In genomic region chr1:30708361-30708728, GRCh38 we compare ENCODE assay signal across 12 cellular contexts. TPM values are rescaled to one million over a fixed set of nuclear protein-coding genes. Genes with fewer than 3 reads are reported as not detected.
DNase-seq lines count a peak whose midpoint lies in the region; ATAC-seq and TF ChIP-seq lines count a peak whose summit lies in the region.
"Had no signal": no experiment of that assay in that cellular context is flagged by ENCODE, and none has a peak within 500 bp of the region (broad histone marks: within the 10 kb centered on the region; RNA-seq: fewer than 3 reads in every experiment).

No MANE protein-coding gene starts in this region.

- TF ChIP-seq RAD21 in IMR-90 (IDR thresholded peaks at IDR 0.05; ENCODE audit: low read length), result no peak

- no peak overlapping the region for H2BK15ac ChIP-seq in IMR-90 (ENCODE audit: low read depth, low read length)

- H3K79me1 ChIP-seq in IMR-90 (ENCODE audit: low read depth in 1 of 2, low read length in 2 of 2), result no peaks in the 10 kb centered on the region

- no peaks in the 10 kb centered on the region for H3K9me3 Mint-ChIP-seq in activated T-helper 17 cell treated with anti-CD3 and anti-CD28 coated beads, Interleukin-2, amount 50 U/mL, for 72 hours

- intact Hi-C loops in IMR-90 (cut with micrococcal nuclease), result loop anchor here (1.0 to 10.0 kb wide), 7 partner anchors 328 to 1822 kb away; partner anchors contain the start of gene PTPRU

- no peak overlapping the region for H4K5ac ChIP-seq in IMR-90 (ENCODE audit: low read depth, low read length)

- H3K14ac ChIP-seq in IMR-90 (replicated peaks; ENCODE audit: low read depth, low read length), result no peak overlapping the region

- no peak overlapping the region for H3K18ac ChIP-seq in IMR-90 (ENCODE audit: low read depth, low read length)

- ATAC-seq in IMR-90 (ENCODE audit: low read depth), result no peak
- peak; percentile 3 for ATAC-seq in activated T-helper 17 cell treated with anti-CD3 and anti-CD28 coated beads, Interleukin-2, amount 50 U/mL, for 72 hours (replicated peaks)
- ATAC-seq in HG03135 (IDR thresholded peaks at IDR 0.05; ENCODE audit: unreplicated experiment), result no peak
- no peak for ATAC-seq in HG02981 (IDR thresholded peaks at IDR 0.05; ENCODE audit: unreplicated experiment)

- 78% methylated on average over 3 of the region's 8 CpGs; no CpG with 5 or more reads in 1 of the 2 experiments for WGBS in IMR-90 (ENCODE audit: extremely low coverage in 2 of 2, insufficient read length in 1 of 2), 2 experiments

- H3K27me3 Mint-ChIP-seq in activated T-helper 17 cell treated with anti-CD3 and anti-CD28 coated beads, Interleukin-2, amount 50 U/mL, for 72 hours, result peaks cover 12% of the 10 kb centered on the region

- H3K4me3 ChIP-seq in IMR-90 (ENCODE audit: insufficient read depth, low read depth, low read length), result no peak overlapping the region
- H3K4me3 ChIP-seq: BLaER1 treated with 17β-estradiol and CSF1 and Interleukin-3, amounts not matched to agents 10 nM and 100 nM had no signal

- POLR2A ChIA-PET in IMR-90 (lab: Charles Lee; ENCODE audit: unreplicated experiment), result no interaction called here

- no peaks in the 10 kb centered on the region for H3K4me1 Mint-ChIP-seq in activated T-helper 17 cell treated with anti-CD3 and anti-CD28 coated beads, Interleukin-2, amount 50 U/mL, for 72 hours

- TF ChIP-seq CTCF in IMR-90 (conservative IDR thresholded peaks at IDR 0.05; ENCODE audit: low read depth, low read length), result no peak

- no peak overlapping the region for H3K9ac ChIP-seq in IMR-90 (ENCODE audit: low read depth, low read length)
- H3K9ac ChIP-seq: BLaER1 treated with 17β-estradiol and CSF1 and Interleukin-3, amounts not matched to agents 10 nM and 100 nM had no signal

- no peaks in the 10 kb centered on the region for H4K20me1 ChIP-seq in IMR-90 (ENCODE audit: insufficient read depth, low read length)
- H4K20me1 ChIP-seq: BLaER1 treated with 17β-estradiol and CSF1 and Interleukin-3, amounts not matched to agents 10 nM and 100 nM had no signal

- H3K56ac ChIP-seq in IMR-90 (ENCODE audit: extremely low read depth, insufficient read depth, low read length), result no peak overlapping the region

- no peak overlapping the region for H3K4ac ChIP-seq in IMR-90 (ENCODE audit: low read depth, low read length)

- no peaks in the 10 kb centered on the region for H3K4me1 ChIP-seq in IMR-90 (ENCODE audit: control insufficient read depth, insufficient read depth, low read length)
- H3K4me1 ChIP-seq: Caco-2 had no signal

- H2AK9ac ChIP-seq in IMR-90 (replicated peaks; ENCODE audit: low read depth, low read length, poor library complexity), result no peak overlapping the region

- H3K23ac ChIP-seq in IMR-90 (ENCODE audit: low read depth, low read length), result no peak overlapping the region

- H3K36me3 ChIP-seq in IMR-90 (ENCODE audit: control insufficient read depth, insufficient read depth, low read length), result no peaks in the 10 kb centered on the region
- H3K36me3 ChIP-seq: BLaER1 treated with 17β-estradiol and CSF1 and Interleukin-3, amounts not matched to agents 10 nM and 100 nM had no signal

- DNase-seq in Daoy (ENCODE audit: low read depth) (peak; percentile 27), IMR-90 (no peak), DMS79 (lab: John Stamatoyannopoulos, UW) (no peak), ACHN (no peak)

- no peaks in the 10 kb centered on the region for H3K9me1 ChIP-seq in IMR-90 (ENCODE audit: insufficient read depth, low read length)

- no peak overlapping the region for H3K27ac Mint-ChIP-seq in activated T-helper 17 cell treated with anti-CD3 and anti-CD28 coated beads, Interleukin-2, amount 50 U/mL, for 72 hours

- no peak for TF ChIP-seq POLR2A in IMR-90 (IDR thresholded peaks at IDR 0.05; ENCODE audit: low read depth, low read length)

- CTCF ChIA-PET in IMR-90 (lab: Yijun Ruan, JAX), result interaction anchor here (1.0 to 2.4 kb wide), 3 partner anchors 22 to 1478 kb away, joined by 3 to 10 read pairs (median 3); partner anchors contain the start of gene MECR

- no peaks in the 10 kb centered on the region for H3K36me3 Mint-ChIP-seq in activated T-helper 17 cell treated with anti-CD3 and anti-CD28 coated beads, Interleukin-2, amount 50 U/mL, for 72 hours (ENCODE audit: low read depth)

- no peak overlapping the region for H3K4me3 Mint-ChIP-seq in activated T-helper 17 cell treated with anti-CD3 and anti-CD28 coated beads, Interleukin-2, amount 50 U/mL, for 72 hours

- H3K4me2 ChIP-seq in IMR-90 (ENCODE audit: low read depth, low read length), result no peak overlapping the region

- H4K91ac ChIP-seq in IMR-90 (ENCODE audit: insufficient read depth, low read depth, low read length), result no peak overlapping the region

- H3K9me3 ChIP-seq in IMR-90 (ENCODE audit: control insufficient read depth, insufficient read depth, low read length), result no peaks in the 10 kb centered on the region
- H3K9me3 ChIP-seq: BLaER1 treated with 17β-estradiol and CSF1 and Interleukin-3, amounts not matched to agents 10 nM and 100 nM; Caco-2 had no signal

- H3K27me3 ChIP-seq in IMR-90 (ENCODE audit: control insufficient read depth, insufficient read depth, low read length), result peaks cover 47% of the 10 kb centered on the region

- H4K8ac ChIP-seq in IMR-90 (ENCODE audit: low read depth in 2 of 2, low read length in 2 of 2), result no peak overlapping the region

- H2AFZ ChIP-seq in IMR-90 (replicated peaks; ENCODE audit: low read length, poor library complexity), result no peak overlapping the region

- no TSS peak for BruUV-seq in IMR-90 (replicated peaks; lab: Mats Ljungman, UMichigan)

- in situ Hi-C loops in IMR-90 (cut with MboI; ENCODE audit: low sequenced_read_pairs), result loop anchor here (10.0 kb wide), 2 partner anchors 1004 to 1814 kb away; no protein-coding TSS in a partner anchor
- in situ Hi-C loops in ACHN (cut with HindIII; ENCODE audit: low pct_ligation_motif_present, low pct_unique_long_range_greater_than_20kb, low sequenced_read_pairs), result no loop called here

- dilution Hi-C loops in IMR-90 (cut with HindIII; ENCODE audit: low sequenced_read_pairs, unreplicated experiment), result no loop called here

- no peak overlapping the region for H2AK5ac ChIP-seq in IMR-90 (ENCODE audit: low read depth, low read length)

- no peak overlapping the region for H3K27ac ChIP-seq in IMR-90 (ENCODE audit: insufficient read depth, low read length)
- H3K27ac ChIP-seq: BLaER1 treated with 17β-estradiol and CSF1 and Interleukin-3, amounts not matched to agents 10 nM and 100 nM had no signal

- no peak overlapping the region for H2BK20ac ChIP-seq in IMR-90 (ENCODE audit: low read depth, low read length)

- H2BK120ac ChIP-seq in IMR-90 (ENCODE audit: low read depth, low read length), result no peak overlapping the region

- no peak overlapping the region for H2BK5ac ChIP-seq in IMR-90 (ENCODE audit: low read depth, low read length, poor library complexity, severe bottlenecking)

TF ChIP-seq in IMR-90, 13 proteins besides CTCF, POLR2A, EP300 and RAD21:
- TF ChIP-seq USF2 (IDR thresholded peaks at IDR 0.05; ENCODE audit: low read depth, low read length) (no peak), ELK1 (IDR thresholded peaks at IDR 0.05; ENCODE audit: borderline replicate concordance, low read depth, low read length) (no peak), FOS (IDR thresholded peaks at IDR 0.05; ENCODE audit: low read depth, low read length) (0 out of 2 replicates have a peak, but pooled peaks have one; percentile 3), MAFK (IDR thresholded peaks at IDR 0.05; ENCODE audit: low read depth, low read length) (peak; percentile 33; the same call in 1 of the 2 replicates)

RNA-seq across cellular contexts. Expression of gene MATN1, which starts 15.0 kb away (rescaled TPM):
- 0.06 TPM in 1 of 2 replicates, not detected in the other for total RNA-seq in Daoy (2014; rRNA removed; shearing (Covaris generic))
- total RNA-seq in IMR-90 (2012; rRNA removed), result 0.56 TPM in 1 of 2 replicates, not detected in the other
- 0.10 and 0.27 TPM in 2 replicates for polyA plus RNA-seq in IMR-90 (2012; rRNA removed)
- 0.03 TPM in 1 of 2 replicates, not detected in the other for polyA plus RNA-seq in IMR-90 (2012; cell fraction: cytosol; rRNA removed)
- 1.1 and 1.3 TPM in 2 replicates for polyA plus RNA-seq in IMR-90 (2012; cell fraction: nucleus; rRNA removed; ENCODE audit: low replicate concordance)
- total RNA-seq in activated T-helper 17 cell treated with anti-CD3 and anti-CD28 coated beads, Interleukin-2, amount 50 U/mL, for 72 hours, result under 1 TPM; 0.26 to 0.52 TPM
- total RNA-seq: Caco-2; HT-29; T-helper 1 cell treated with Interleukin-12 subunit alpha and Interleukin-12 subunit beta and Interleukin-4 antibody, amounts not matched to agents 30 ng/mL and 1 ng/mL, for 36 hours had no signal

RNA-seq across cellular contexts. Expression of gene LAPTM5, which starts 49.2 kb away (rescaled TPM):
- 0.21 and 2.7 TPM in 2 replicates for total RNA-seq in Daoy (2014; rRNA removed; shearing (Covaris generic))
- total RNA-seq in IMR-90 (2012; rRNA removed), result under 0.01 TPM in 1 of 2 replicates, not detected in the other
- 0.09 TPM in 2 replicates for polyA plus RNA-seq in IMR-90 (2012; rRNA removed)
- polyA plus RNA-seq in IMR-90 (2012; cell fraction: cytosol; rRNA removed), result 0.12 TPM in 1 of 2 replicates, not detected in the other
- polyA plus RNA-seq in IMR-90 (2012; cell fraction: nucleus; rRNA removed; ENCODE audit: low replicate concordance), result 0.07 and 0.16 TPM in 2 replicates
- total RNA-seq in activated T-helper 17 cell treated with anti-CD3 and anti-CD28 coated beads, Interleukin-2, amount 50 U/mL, for 72 hours, result 100 to 1,000 TPM; 316 to 333 TPM
- total RNA-seq: Caco-2, NCI-H460 had no signal

Comparison
In these comparisons a context has a peak if more than half of its experiments do, and no peak if none do; other contexts are left out.
1. RNA of gene LAPTM5, which starts 49.2 kb away (total RNA-seq): 316 to 333 TPM in activated T-helper 17 cell treated with anti-CD3 and anti-CD28 coated beads, Interleukin-2, amount 50 U/mL, for 72 hours; 0.21 to 2.7 TPM in Daoy and under 0.01 TPM in IMR-90; every median in the first group is over 10 times any median in the second.